1 cellular context compared by ENCODE assay signal in genomic region chr11:34105079-34105956, GRCh38.
TF ChIP-seq lines count a peak whose summit lies in the region.

Gene NAT10, plus strand, starts transcription at chr11:34105629. Its CDS starts 2,597 bp downstream, at chr11:34108226.

TF ChIP-seq in HepG2, 621 proteins besides CTCF, POLR2A, EP300 and RAD21 (continued from another document and continues in another):
- TF ChIP-seq, protein P1, sequence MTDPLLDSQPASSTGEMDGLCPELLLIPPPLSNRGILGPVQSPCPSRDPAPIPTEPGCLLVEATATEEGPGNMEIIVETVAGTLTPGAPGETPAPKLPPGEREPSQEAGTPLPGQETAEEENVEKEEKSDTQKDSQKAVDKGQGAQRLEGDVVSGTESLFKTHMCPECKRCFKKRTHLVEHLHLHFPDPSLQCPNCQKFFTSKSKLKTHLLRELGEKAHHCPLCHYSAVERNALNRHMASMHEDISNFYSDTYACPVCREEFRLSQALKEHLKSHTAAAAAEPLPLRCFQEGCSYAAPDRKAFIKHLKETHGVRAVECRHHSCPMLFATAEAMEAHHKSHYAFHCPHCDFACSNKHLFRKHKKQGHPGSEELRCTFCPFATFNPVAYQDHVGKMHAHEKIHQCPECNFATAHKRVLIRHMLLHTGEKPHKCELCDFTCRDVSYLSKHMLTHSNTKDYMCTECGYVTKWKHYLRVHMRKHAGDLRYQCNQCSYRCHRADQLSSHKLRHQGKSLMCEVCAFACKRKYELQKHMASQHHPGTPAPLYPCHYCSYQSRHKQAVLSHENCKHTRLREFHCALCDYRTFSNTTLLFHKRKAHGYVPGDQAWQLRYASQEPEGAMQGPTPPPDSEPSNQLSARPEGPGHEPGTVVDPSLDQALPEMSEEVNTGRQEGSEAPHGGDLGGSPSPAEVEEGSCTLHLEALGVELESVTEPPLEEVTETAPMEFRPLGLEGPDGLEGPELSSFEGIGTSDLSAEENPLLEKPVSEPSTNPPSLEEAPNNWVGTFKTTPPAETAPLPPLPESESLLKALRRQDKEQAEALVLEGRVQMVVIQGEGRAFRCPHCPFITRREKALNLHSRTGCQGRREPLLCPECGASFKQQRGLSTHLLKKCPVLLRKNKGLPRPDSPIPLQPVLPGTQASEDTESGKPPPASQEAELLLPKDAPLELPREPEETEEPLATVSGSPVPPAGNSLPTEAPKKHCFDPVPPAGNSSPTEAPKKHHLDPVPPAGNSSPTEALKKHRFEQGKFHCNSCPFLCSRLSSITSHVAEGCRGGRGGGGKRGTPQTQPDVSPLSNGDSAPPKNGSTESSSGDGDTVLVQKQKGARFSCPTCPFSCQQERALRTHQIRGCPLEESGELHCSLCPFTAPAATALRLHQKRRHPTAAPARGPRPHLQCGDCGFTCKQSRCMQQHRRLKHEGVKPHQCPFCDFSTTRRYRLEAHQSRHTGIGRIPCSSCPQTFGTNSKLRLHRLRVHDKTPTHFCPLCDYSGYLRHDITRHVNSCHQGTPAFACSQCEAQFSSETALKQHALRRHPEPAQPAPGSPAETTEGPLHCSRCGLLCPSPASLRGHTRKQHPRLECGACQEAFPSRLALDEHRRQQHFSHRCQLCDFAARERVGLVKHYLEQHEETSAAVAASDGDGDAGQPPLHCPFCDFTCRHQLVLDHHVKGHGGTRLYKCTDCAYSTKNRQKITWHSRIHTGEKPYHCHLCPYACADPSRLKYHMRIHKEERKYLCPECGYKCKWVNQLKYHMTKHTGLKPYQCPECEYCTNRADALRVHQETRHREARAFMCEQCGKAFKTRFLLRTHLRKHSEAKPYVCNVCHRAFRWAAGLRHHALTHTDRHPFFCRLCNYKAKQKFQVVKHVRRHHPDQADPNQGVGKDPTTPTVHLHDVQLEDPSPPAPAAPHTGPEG (CRISPR knock-in tag; IDR thresholded peaks at IDR 0.05): no peak; the same call in 1 of the 2 replicates
- TF ChIP-seq CBX5 (CRISPR knock-in tag; IDR thresholded peaks at IDR 0.05; ENCODE audit: borderline replicate concordance) (peak; percentile 89; the same call in 1 of the 2 replicates), ZNF639 (CRISPR knock-in tag; conservative IDR thresholded peaks at IDR 0.05) (peak; percentile 62; the same call in 1 of the 2 replicates), SOX6 (IDR thresholded peaks at IDR 0.05) (no peak), SOX6 (CRISPR knock-in tag; IDR thresholded peaks at IDR 0.05) (no peak), ZMYM2 (CRISPR knock-in tag; IDR thresholded peaks at IDR 0.05) (no peak), YEATS4 (CRISPR knock-in tag; IDR thresholded peaks at IDR 0.05; ENCODE audit: borderline replicate concordance) (peak; percentile 97), ELF1 (CRISPR knock-in tag; IDR thresholded peaks at IDR 0.05) (peak; percentile 85), LRRFIP1 (CRISPR knock-in tag; conservative IDR thresholded peaks at IDR 0.05) (no peak; the same call in 1 of the 2 replicates), SOX5 (CRISPR knock-in tag; IDR thresholded peaks at IDR 0.05; ENCODE audit: borderline replicate concordance) (peak; percentile 62; the same call in 1 of the 2 replicates), BCL6 (CRISPR knock-in tag; IDR thresholded peaks at IDR 0.05) (no peak), DNMT3B (CRISPR knock-in tag; conservative IDR thresholded peaks at IDR 0.05) (peak; percentile 69; the same call in 1 of the 2 replicates), AKAP8 (CRISPR knock-in tag; IDR thresholded peaks at IDR 0.05) (peak; percentile 85), ZNF496 (CRISPR knock-in tag; IDR thresholded peaks at IDR 0.05; ENCODE audit: insufficient replicate concordance) (no peak), ATAD3A (CRISPR knock-in tag; IDR thresholded peaks at IDR 0.05) (no peak), ZNF484 (CRISPR knock-in tag; IDR thresholded peaks at IDR 0.05; ENCODE audit: borderline replicate concordance, low read depth) (no peak), KMT2A (CRISPR knock-in tag; IDR thresholded peaks at IDR 0.05) (peak; percentile 95), ZSCAN21 (CRISPR knock-in tag; IDR thresholded peaks at IDR 0.05; ENCODE audit: borderline replicate concordance) (peak; percentile 91), ZBTB21 (CRISPR knock-in tag; IDR thresholded peaks at IDR 0.05) (no peak), ZNF318 (CRISPR knock-in tag; IDR thresholded peaks at IDR 0.05) (no peak; the same call in none of the 2 replicates), ZNF878 (CRISPR knock-in tag; IDR thresholded peaks at IDR 0.05) (no peak), CC2D1A (CRISPR knock-in tag; IDR thresholded peaks at IDR 0.05) (no peak), SRF (IDR thresholded peaks at IDR 0.05; ENCODE audit: low read depth, low read length) (peak; percentile 65), ETS1 (CRISPR knock-in tag; IDR thresholded peaks at IDR 0.05) (no peak), SRY (CRISPR knock-in tag; IDR thresholded peaks at IDR 0.05) (peak; percentile 94)
- TF ChIP-seq, protein P2, sequence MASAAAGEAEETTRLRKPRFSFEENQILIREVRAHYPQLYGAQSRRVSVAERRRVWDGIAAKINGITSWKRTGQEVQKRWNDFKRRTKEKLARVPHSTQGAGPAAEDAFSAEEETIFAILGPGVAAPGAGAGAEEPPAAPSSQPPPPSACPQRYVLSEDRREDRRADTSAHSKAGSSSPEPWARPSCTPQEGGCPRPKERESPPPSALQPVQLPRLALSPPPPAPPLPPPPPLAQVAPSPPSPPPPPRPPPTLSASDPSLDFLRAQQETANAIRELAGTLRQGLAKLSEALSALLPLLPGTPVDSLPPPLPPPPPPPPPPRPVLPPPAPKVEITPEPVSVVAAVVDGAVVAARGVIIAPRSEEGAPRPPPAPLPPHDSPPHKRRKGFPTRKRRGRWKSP (CRISPR knock-in tag; IDR thresholded peaks at IDR 0.05): peak; percentile 74
- TF ChIP-seq, protein P3, sequence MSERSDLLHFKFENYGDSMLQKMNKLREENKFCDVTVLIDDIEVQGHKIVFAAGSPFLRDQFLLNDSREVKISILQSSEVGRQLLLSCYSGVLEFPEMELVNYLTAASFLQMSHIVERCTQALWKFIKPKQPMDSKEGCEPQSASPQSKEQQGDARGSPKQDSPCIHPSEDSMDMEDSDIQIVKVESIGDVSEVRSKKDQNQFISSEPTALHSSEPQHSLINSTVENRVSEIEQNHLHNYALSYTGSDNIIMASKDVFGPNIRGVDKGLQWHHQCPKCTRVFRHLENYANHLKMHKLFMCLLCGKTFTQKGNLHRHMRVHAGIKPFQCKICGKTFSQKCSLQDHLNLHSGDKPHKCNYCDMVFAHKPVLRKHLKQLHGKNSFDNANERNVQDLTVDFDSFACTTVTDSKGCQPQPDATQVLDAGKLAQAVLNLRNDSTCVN (CRISPR knock-in tag; IDR thresholded peaks at IDR 0.05; ENCODE audit: borderline replicate concordance): peak; percentile 40; the same call in 1 of the 2 replicates
- TF ChIP-seq, protein P4, sequence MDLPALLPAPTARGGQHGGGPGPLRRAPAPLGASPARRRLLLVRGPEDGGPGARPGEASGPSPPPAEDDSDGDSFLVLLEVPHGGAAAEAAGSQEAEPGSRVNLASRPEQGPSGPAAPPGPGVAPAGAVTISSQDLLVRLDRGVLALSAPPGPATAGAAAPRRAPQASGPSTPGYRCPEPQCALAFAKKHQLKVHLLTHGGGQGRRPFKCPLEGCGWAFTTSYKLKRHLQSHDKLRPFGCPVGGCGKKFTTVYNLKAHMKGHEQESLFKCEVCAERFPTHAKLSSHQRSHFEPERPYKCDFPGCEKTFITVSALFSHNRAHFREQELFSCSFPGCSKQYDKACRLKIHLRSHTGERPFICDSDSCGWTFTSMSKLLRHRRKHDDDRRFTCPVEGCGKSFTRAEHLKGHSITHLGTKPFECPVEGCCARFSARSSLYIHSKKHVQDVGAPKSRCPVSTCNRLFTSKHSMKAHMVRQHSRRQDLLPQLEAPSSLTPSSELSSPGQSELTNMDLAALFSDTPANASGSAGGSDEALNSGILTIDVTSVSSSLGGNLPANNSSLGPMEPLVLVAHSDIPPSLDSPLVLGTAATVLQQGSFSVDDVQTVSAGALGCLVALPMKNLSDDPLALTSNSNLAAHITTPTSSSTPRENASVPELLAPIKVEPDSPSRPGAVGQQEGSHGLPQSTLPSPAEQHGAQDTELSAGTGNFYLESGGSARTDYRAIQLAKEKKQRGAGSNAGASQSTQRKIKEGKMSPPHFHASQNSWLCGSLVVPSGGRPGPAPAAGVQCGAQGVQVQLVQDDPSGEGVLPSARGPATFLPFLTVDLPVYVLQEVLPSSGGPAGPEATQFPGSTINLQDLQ (CRISPR knock-in tag; IDR thresholded peaks at IDR 0.05): peak; percentile 80; the same call in 1 of the 2 replicates
